ENCODE assay signal across 16 cellular contexts in genomic region chr1:71641013-71641412, GRCh38.
"Had no signal": no experiment of that assay in that cellular context is flagged by ENCODE, and none has a peak within 500 bp of the region (broad histone marks: within the 10 kb centered on the region; RNA-seq: fewer than 3 reads in every experiment).

No MANE protein-coding gene starts in this region.

- H3K4me3 ChIP-seq: lower lobe of right lung, skin epidermis, thyroid gland had no signal

- H3K36me3 ChIP-seq: lower lobe of right lung, thyroid gland had no signal

- H3K27ac ChIP-seq: lower lobe of right lung, parathyroid adenoma, thyroid gland had no signal

- H3K4me1 ChIP-seq: lower lobe of right lung, parathyroid adenoma, thyroid gland had no signal

- DNase-seq: activated CD4-positive, alpha-beta T cell treated with anti-CD3 and anti-CD28 coated beads, Interleukin-2, amount 50 U/mL, for 48 hours; activated CD4-positive, CD25-positive, alpha-beta regulatory T cell treated with anti-CD3 and anti-CD28 coated beads, Interleukin-2, amount 50 U/mL, for 72 hours; activated CD8-positive, alpha-beta memory T cell treated with anti-CD3 and anti-CD28 coated beads, Interleukin-2, amount 10 ng/mL, durations not matched to agents 7 days and 5 days; activated effector memory CD4-positive, alpha-beta T cell treated with Interleukin-2 at 50 U/mL for 16 hours; activated T-cell treated with anti-CD3 and anti-CD28 coated beads, Interleukin-2, amount 50 U/mL, for 24 hours; amygdala; endodermal cell; erythroblast; hippocampal formation; kidney glomerular epithelial cell; lower lobe of right lung; retina; thyroid gland had no signal

- H3K27me3 ChIP-seq: thyroid gland had no signal

- ATAC-seq: activated CD8-positive, alpha-beta memory T cell treated with anti-CD3 and anti-CD28 coated beads, Interleukin-2, amount 10 ng/mL, durations not matched to agents 7 days and 5 days; activated naive CD4-positive, alpha-beta T cell treated with anti-CD3 and anti-CD28 coated beads, Interleukin-2, amount 50 U/mL, for 72 hours; lower lobe of right lung had no signal

- H3K9me3 ChIP-seq: lower lobe of right lung, thyroid gland had no signal
